1 cellular context compared by ENCODE assay signal in genomic region chr19:44698492-44699201, GRCh38.
A peak's percentile ranks its signal among the peaks of the same experiment; 100 is the strongest.
TF ChIP-seq lines count a peak whose summit lies in the region.

Gene CEACAM16, plus strand, starts transcription at chr19:44699151. Its CDS starts 2,306 bp downstream, at chr19:44701457.

TF ChIP-seq in HepG2, 621 proteins besides CTCF, POLR2A, EP300 and RAD21:
- no peak for TF ChIP-seq ATF2 (CRISPR knock-in tag; IDR thresholded peaks at IDR 0.05)
- TF ChIP-seq ZNF121 (CRISPR knock-in tag; IDR thresholded peaks at IDR 0.05) = peak; percentile 48; the same call in 1 of the 2 replicates
TF ChIP-seq in HepG2: peak in this region for 1.
